ENCODE assay signal across 7 cellular contexts in the genomic region with DNA sequence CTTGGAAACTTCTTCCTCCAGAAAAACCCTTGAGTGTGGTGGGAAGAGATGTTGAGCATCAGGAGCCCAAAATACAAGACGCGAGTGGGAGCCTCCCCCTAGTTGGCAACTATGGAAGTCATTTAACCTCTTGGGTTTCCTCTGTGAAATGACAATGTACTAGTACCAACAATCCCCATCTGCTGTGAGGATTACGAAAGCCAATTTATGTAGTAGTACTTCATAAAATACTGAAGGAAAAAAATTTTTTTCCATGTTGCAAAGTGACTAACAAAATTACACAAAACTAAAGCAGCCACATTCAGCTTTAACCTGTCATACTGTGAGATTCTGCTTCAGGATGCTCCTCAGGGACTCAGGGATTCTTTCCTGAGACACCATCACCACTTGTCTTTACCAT. TPM values are rescaled to one million over a fixed set of nuclear protein-coding genes. Genes with fewer than 3 reads are reported as not detected.
DNase-seq lines count a peak whose midpoint lies in the region; ATAC-seq, FAIRE-seq and TF ChIP-seq lines count a peak whose summit lies in the region.

No MANE protein-coding gene starts in this region.

- ATAC-seq in HG03460 (IDR thresholded peaks at IDR 0.05; ENCODE audit: unreplicated experiment): no peak

- H4K20me1 ChIP-seq in astrocyte (ENCODE audit: insufficient read depth, low read length): peaks cover 17% of the 10 kb centered on the region

- peaks cover 39% of the 10 kb centered on the region for H3K79me2 ChIP-seq in astrocyte (ENCODE audit: insufficient read depth, low read length)

- peaks cover 3% of the 10 kb centered on the region for H3K36me3 Mint-ChIP-seq in astrocyte (ENCODE audit: low read depth, unreplicated experiment)

- H2AFZ ChIP-seq in astrocyte (ENCODE audit: low read depth, low read length): peak overlapping the region; percentile 73

- DNase-seq in GM03348 (ENCODE audit: low spot score) (peak; percentile 43), MV-4-11 (lab: John Stamatoyannopoulos, UW) (peak; percentile 52), astrocyte (ENCODE audit: low read depth) (no peak), kidney (no peak), SW 1271 (lab: John Stamatoyannopoulos, UW) (no peak)

- peak overlapping the region; percentile 76 for H3K9ac ChIP-seq in astrocyte (ENCODE audit: low read length)
- peak overlapping the region; percentile 36 to 79 for H3K9ac ChIP-seq in kidney (ENCODE audit: low read length in 2 of 2)

- H3K36me3 ChIP-seq in astrocyte (ENCODE audit: insufficient read depth, low read length) (peaks cover 16% of the 10 kb centered on the region), kidney (ENCODE audit: control insufficient read depth in 1 of 2, insufficient read depth in 2 of 2, low read length in 2 of 2) (peaks cover 4 to 5% of the 10 kb centered on the region in 2 donors), thymus (ENCODE audit: control insufficient read depth, insufficient read depth) (no peaks in the 10 kb centered on the region)

- no peaks in the 10 kb centered on the region for H3K27me3 ChIP-seq in astrocyte (ENCODE audit: insufficient read depth, low read length)
- H3K27me3 ChIP-seq in thymus (ENCODE audit: control insufficient read depth, insufficient read depth): no peaks in the 10 kb centered on the region

- FAIRE-seq in astrocyte (lab: Jason Lieb, UNC) (no peak), kidney (lab: Jason Lieb, UNC) (no peak)

- peak overlapping the region; percentile 72 for H3K27ac Mint-ChIP-seq in astrocyte (ENCODE audit: unreplicated experiment)

- H3K27ac ChIP-seq in astrocyte (ENCODE audit: low read depth, low read length): peak overlapping the region; percentile 47
- H3K27ac ChIP-seq in kidney (ENCODE audit: low read depth in 2 of 2, low read length in 2 of 2): peak overlapping the region in 1 of 2 donors; percentile 63
- H3K27ac ChIP-seq in thymus (ENCODE audit: low read depth): peak overlapping the region; percentile 69

- TF ChIP-seq CTCF in astrocyte (IDR thresholded peaks at IDR 0.05; ENCODE audit: insufficient read depth, low read depth, low read length) (no peak), kidney (IDR thresholded peaks at IDR 0.05; ENCODE audit: borderline replicate concordance, extremely low read depth, insufficient read depth) (no peak)

- intact Hi-C loops in kidney (cut with DNase I): no loop called here

- H3K9me3 ChIP-seq in astrocyte (ENCODE audit: insufficient read depth, low read depth, low read length) (no peaks in the 10 kb centered on the region), kidney (ENCODE audit: control insufficient read depth in 1 of 2, low read length in 2 of 2) (no peaks in the 10 kb centered on the region), thymus (ENCODE audit: control insufficient read depth) (no peaks in the 10 kb centered on the region)

- H3K4me1 Mint-ChIP-seq in astrocyte (ENCODE audit: low read depth, unreplicated experiment): peaks cover 12% of the 10 kb centered on the region

- 13% methylated on average over 3 of the region's 3 CpGs for WGBS in thymus

- H3K4me3 ChIP-seq in astrocyte (ENCODE audit: insufficient read depth, low read depth, low read length): peak overlapping the region; percentile 65
- H3K4me3 ChIP-seq in kidney (ENCODE audit: low read length in 2 of 2): peak overlapping the region; percentile 81 to 98
- H3K4me3 ChIP-seq in thymus (ENCODE audit: low read length): peak overlapping the region; percentile 99

- H3K4me2 ChIP-seq in astrocyte (ENCODE audit: low read length): peak overlapping the region; percentile 98

- peak overlapping the region; percentile 81 for H3K4me3 Mint-ChIP-seq in astrocyte (ENCODE audit: unreplicated experiment)

- peaks cover 6% of the 10 kb centered on the region for H3K4me1 ChIP-seq in astrocyte (ENCODE audit: insufficient read depth, low read length)
- peaks cover 5 to 15% of the 10 kb centered on the region in 2 donors for H3K4me1 ChIP-seq in kidney (ENCODE audit: control insufficient read depth in 1 of 2, insufficient read depth in 1 of 2, low read depth in 1 of 2, low read length in 2 of 2)
- H3K4me1 ChIP-seq in thymus (ENCODE audit: control insufficient read depth, insufficient read depth, low read length): peaks cover 12% of the 10 kb centered on the region

- H3K9me3 Mint-ChIP-seq in astrocyte (ENCODE audit: unreplicated experiment): no peaks in the 10 kb centered on the region

- H3K27me3 Mint-ChIP-seq in astrocyte (ENCODE audit: low read depth, unreplicated experiment): no peaks in the 10 kb centered on the region

RNA-seq across cellular contexts. Expression of a gene that starts 0.6 kb away (rescaled TPM):
- total RNA-seq in astrocyte (24.6 and 24.8 TPM in 2 replicates), kidney (15.3 TPM)
- polyA plus RNA-seq in kidney (ENCODE audit: insufficient read depth, low read depth, low replicate concordance) (23.8 TPM), thymus (23.0 TPM)

RNA-seq across cellular contexts. Expression of a gene that starts 36.7 kb away (rescaled TPM):
- total RNA-seq in astrocyte: 236 and 248 TPM in 2 replicates
- total RNA-seq in kidney: 196 TPM
- polyA plus RNA-seq in kidney (ENCODE audit: insufficient read depth, low read depth, low replicate concordance): 230 TPM
- 121 TPM for polyA plus RNA-seq in thymus

RNA-seq across cellular contexts. Expression of a gene that starts 37.2 kb away (rescaled TPM):
- 21.8 and 24.9 TPM in 2 replicates for total RNA-seq in astrocyte
- 22.5 TPM for total RNA-seq in kidney
- 4.6 TPM for polyA plus RNA-seq in kidney (ENCODE audit: insufficient read depth, low read depth, low replicate concordance)
- polyA plus RNA-seq in thymus: 7.1 TPM

RNA-seq across cellular contexts. Expression of a gene that starts 42.2 kb away (rescaled TPM):
- total RNA-seq in astrocyte (not detected in 2 replicates), kidney (not detected)
- polyA plus RNA-seq in kidney (ENCODE audit: insufficient read depth, low read depth, low replicate concordance) (not detected), thymus (not detected)

Comparison
In these comparisons a context has a peak if more than half of its experiments do, and no peak if none do; other contexts are left out.
1. DNase-seq: peak in GM03348 (single experiment) and MV-4-11 (single experiment); none in astrocyte (single experiment), kidney (single experiment) and SW 1271 (0 of 2).
2. Peak in every context shown above with its lines, with median percentiles within 50 percentile points of each other: H3K4me3 ChIP-seq.